ENCODE assay signal across 24 cellular contexts in genomic region chr12:82673698-82674097, GRCh38.
"Had no signal": no experiment of that assay in that cellular context is flagged by ENCODE, and none has a peak within 500 bp of the region (broad histone marks: within the 10 kb centered on the region; RNA-seq: fewer than 3 reads in every experiment).

No MANE protein-coding gene starts in this region.

- H3K4me1 Mint-ChIP-seq: activated CD4-positive, alpha-beta T cell treated with anti-CD3 and anti-CD28 coated beads, Interleukin-2, amount 10 ng/mL, durations not matched to agents 24 days and 14 days; activated CD8-positive, alpha-beta memory T cell treated with anti-CD3 and anti-CD28 coated beads, Interleukin-2, amount 10 ng/mL, durations not matched to agents 7 days and 5 days; activated naive CD4-positive, alpha-beta T cell treated with anti-CD3 and anti-CD28 coated beads, Interleukin-2, amount 10 ng/mL, durations not matched to agents 7 days and 5 days had no signal

- H3K9me3 Mint-ChIP-seq: activated CD4-positive, alpha-beta T cell treated with anti-CD3 and anti-CD28 coated beads, Interleukin-2, amount 10 ng/mL, durations not matched to agents 24 days and 14 days; activated CD8-positive, alpha-beta T cell treated with anti-CD3 and anti-CD28 coated beads for 36 hours; activated naive CD4-positive, alpha-beta T cell treated with anti-CD3 and anti-CD28 coated beads, Interleukin-2, amount 10 ng/mL, durations not matched to agents 7 days and 5 days; stimulated activated naive CD8-positive, alpha-beta T cell treated with anti-CD3 and anti-CD28 coated beads, Interleukin-15, Interleukin-2, amounts not matched to agents 100 ng/mL and 50 ng/mL, for 24 hours had no signal

- H3K27me3 ChIP-seq: esophagus muscularis mucosa, neutrophil, ovary, spleen, thyroid gland, upper lobe of right lung had no signal

- ATAC-seq: activated CD4-positive, CD25-positive, alpha-beta regulatory T cell treated with anti-CD3 and anti-CD28 coated beads, Interleukin-2, amount 50 U/mL, for 24 hours; activated CD8-positive, alpha-beta memory T cell treated with anti-CD3 and anti-CD28 coated beads, Interleukin-2, amount 10 ng/mL, durations not matched to agents 7 days and 5 days; activated CD8-positive, alpha-beta T cell treated with anti-CD3 and anti-CD28 coated beads for 36 hours; natural killer cell treated with Interleukin-12 subunit alpha and Interleukin-12 subunit beta and Interleukin-15 and Interleukin-18, amount 100 ng/mL, for 72 hours; upper lobe of right lung had no signal

- DNase-seq: activated CD4-positive, alpha-beta T cell treated with anti-CD3 and anti-CD28 coated beads, Interleukin-2, amount 10 ng/mL, durations not matched to agents 24 days and 14 days; activated CD8-positive, alpha-beta memory T cell treated with anti-CD3 and anti-CD28 coated beads, Interleukin-2, amount 10 ng/mL, durations not matched to agents 7 days and 5 days; activated CD8-positive, alpha-beta T cell treated with anti-CD3 and anti-CD28 coated beads for 36 hours; activated effector memory CD4-positive, alpha-beta T cell treated with anti-CD3 and anti-CD28 coated beads, Interleukin-2, amount 50 U/mL, for 16 hours; activated naive CD4-positive, alpha-beta T cell treated with anti-CD3 and anti-CD28 coated beads, Interleukin-2, amount 10 ng/mL, durations not matched to agents 7 days and 5 days; activated T-cell treated with anti-CD3 and anti-CD28 coated beads for 4 hours; amygdala; cerebellar nuclear complex; head of caudate nucleus; hypothalamus; ovary; spleen; stimulated activated CD4-positive, alpha-beta T cell treated with anti-CD3 and anti-CD28 coated beads, Interleukin-4, amount 100 ng/mL, for 4 hours; substantia nigra; thyroid gland; upper lobe of right lung had no signal

- H3K27ac ChIP-seq: coronary artery, esophagus muscularis mucosa, neutrophil, ovary, prostate gland, spleen, thyroid gland, upper lobe of right lung, VCaP had no signal

- H3K4me3 Mint-ChIP-seq: activated CD4-positive, alpha-beta T cell treated with anti-CD3 and anti-CD28 coated beads, Interleukin-2, amount 10 ng/mL, durations not matched to agents 24 days and 14 days; activated CD8-positive, alpha-beta memory T cell treated with anti-CD3 and anti-CD28 coated beads, Interleukin-2, amount 10 ng/mL, durations not matched to agents 7 days and 5 days; activated CD8-positive, alpha-beta T cell treated with anti-CD3 and anti-CD28 coated beads for 36 hours; activated naive CD4-positive, alpha-beta T cell treated with anti-CD3 and anti-CD28 coated beads, Interleukin-2, amount 10 ng/mL, durations not matched to agents 7 days and 5 days; natural killer cell treated with Interleukin-12 subunit alpha and Interleukin-12 subunit beta and Interleukin-15 and Interleukin-18, amount 100 ng/mL, for 72 hours; stimulated activated naive CD8-positive, alpha-beta T cell treated with anti-CD3 and anti-CD28 coated beads, Interleukin-15, Interleukin-2, amounts not matched to agents 100 ng/mL and 50 ng/mL, for 24 hours had no signal

- H3K9me3 ChIP-seq: esophagus muscularis mucosa, neutrophil, ovary, prostate gland, spleen, thyroid gland, upper lobe of right lung had no signal

- H3K36me3 Mint-ChIP-seq: activated CD8-positive, alpha-beta memory T cell treated with anti-CD3 and anti-CD28 coated beads, Interleukin-2, amount 10 ng/mL, durations not matched to agents 7 days and 5 days; activated naive CD4-positive, alpha-beta T cell treated with anti-CD3 and anti-CD28 coated beads, Interleukin-2, amount 10 ng/mL, durations not matched to agents 7 days and 5 days; natural killer cell treated with Interleukin-12 subunit alpha and Interleukin-12 subunit beta and Interleukin-15 and Interleukin-18, amount 100 ng/mL, for 72 hours had no signal

- H3K27ac Mint-ChIP-seq: activated CD4-positive, alpha-beta T cell treated with anti-CD3 and anti-CD28 coated beads, Interleukin-2, amount 10 ng/mL, durations not matched to agents 24 days and 14 days; activated CD8-positive, alpha-beta memory T cell treated with anti-CD3 and anti-CD28 coated beads, Interleukin-2, amount 10 ng/mL, durations not matched to agents 7 days and 5 days; activated CD8-positive, alpha-beta T cell treated with anti-CD3 and anti-CD28 coated beads for 36 hours; activated naive CD4-positive, alpha-beta T cell treated with anti-CD3 and anti-CD28 coated beads, Interleukin-2, amount 10 ng/mL, durations not matched to agents 7 days and 5 days; natural killer cell treated with Interleukin-12 subunit alpha and Interleukin-12 subunit beta and Interleukin-15 and Interleukin-18, amount 100 ng/mL, for 72 hours; stimulated activated naive CD8-positive, alpha-beta T cell treated with anti-CD3 and anti-CD28 coated beads, Interleukin-15, Interleukin-2, amounts not matched to agents 100 ng/mL and 50 ng/mL, for 24 hours had no signal
